ENCODE assay signal across 1 cellular context in the genomic region with DNA sequence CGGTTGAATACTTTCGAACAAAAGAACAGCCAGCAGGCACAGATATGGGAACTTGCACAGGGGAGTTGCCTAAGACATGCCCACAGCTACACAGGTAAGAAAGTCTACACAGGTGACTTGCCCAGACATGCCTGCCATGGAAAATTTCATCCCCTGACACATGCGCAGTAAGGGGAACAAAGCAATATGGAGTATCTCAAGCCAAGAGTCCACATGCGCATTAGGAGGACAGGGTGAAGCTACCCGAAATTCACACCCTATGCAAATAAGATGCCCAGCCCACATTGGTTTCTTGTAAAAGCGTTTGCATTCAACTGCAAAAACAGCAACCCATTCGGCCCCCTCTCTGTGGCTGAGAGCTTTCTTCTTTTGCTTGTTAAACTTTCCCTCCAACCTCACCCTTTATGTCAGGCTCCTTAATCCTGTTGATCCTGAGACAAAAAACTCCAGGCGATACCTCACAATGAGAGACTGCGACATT.
TF ChIP-seq lines count a peak whose summit lies in the region.

No MANE protein-coding gene starts in this region.

TF ChIP-seq in H1, 55 proteins besides CTCF, POLR2A, EP300 and RAD21:
- TF ChIP-seq BCL11A (IDR thresholded peaks at IDR 0.05; ENCODE audit: low read depth in 2 of 2, low read length in 2 of 2) (no peak), E2F6 (IDR thresholded peaks at IDR 0.05) (peak; percentile 27; the same call in 1 of the 2 replicates), CHD7 (IDR thresholded peaks at IDR 0.05; ENCODE audit: insufficient replicate concordance, low read length) (peak; percentile 40)
- TF ChIP-seq, protein P1, sequence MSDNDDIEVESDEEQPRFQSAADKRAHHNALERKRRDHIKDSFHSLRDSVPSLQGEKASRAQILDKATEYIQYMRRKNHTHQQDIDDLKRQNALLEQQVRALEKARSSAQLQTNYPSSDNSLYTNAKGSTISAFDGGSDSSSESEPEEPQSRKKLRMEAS (IDR thresholded peaks at IDR 0.05): peak; percentile 61; the same call in 1 of the 2 replicates
